Comparison of ENCODE assay signal across 8 cellular contexts in genomic region chr3:171646357-171647133, GRCh38.
DNase-seq lines count a peak whose midpoint lies in the region; ATAC-seq, FAIRE-seq and TF ChIP-seq lines count a peak whose summit lies in the region.

No MANE protein-coding gene starts in this region.

- no peak overlapping the region for H3K27ac Mint-ChIP-seq in CD14-positive monocyte
- no peak overlapping the region for H3K27ac Mint-ChIP-seq in activated naive CD8-positive, alpha-beta T cell treated with anti-CD3 and anti-CD28 coated beads, Interleukin-2, amount 50 U/mL, for 24 hours

- no peaks in the 10 kb centered on the region for H3K27me3 ChIP-seq in upper lobe of right lung

- no peak overlapping the region for H3K4me3 Mint-ChIP-seq in CD14-positive monocyte
- no peak overlapping the region for H3K4me3 Mint-ChIP-seq in activated naive CD8-positive, alpha-beta T cell treated with anti-CD3 and anti-CD28 coated beads, Interleukin-2, amount 50 U/mL, for 24 hours

- H3K4me3 ChIP-seq in kidney (ENCODE audit: low read length in 2 of 2) (no peak overlapping the region), upper lobe of right lung (no peak overlapping the region)

- peaks cover 5 to 14% of the 10 kb centered on the region in 2 donors for H3K4me1 ChIP-seq in kidney (ENCODE audit: control insufficient read depth in 1 of 2, insufficient read depth in 1 of 2, low read depth in 1 of 2, low read length in 2 of 2)
- H3K4me1 ChIP-seq in upper lobe of right lung = no peaks in the 10 kb centered on the region

- H3K9ac ChIP-seq in kidney (ENCODE audit: low read length in 2 of 2) = no peak overlapping the region

- peaks cover 14% of the 10 kb centered on the region for H3K4me1 Mint-ChIP-seq in CD14-positive monocyte
- H3K4me1 Mint-ChIP-seq in activated naive CD8-positive, alpha-beta T cell treated with anti-CD3 and anti-CD28 coated beads, Interleukin-2, amount 50 U/mL, for 24 hours = no peaks in the 10 kb centered on the region

- H3K9me3 Mint-ChIP-seq in CD14-positive monocyte = no peaks in the 10 kb centered on the region
- no peaks in the 10 kb centered on the region for H3K9me3 Mint-ChIP-seq in activated naive CD8-positive, alpha-beta T cell treated with anti-CD3 and anti-CD28 coated beads, Interleukin-2, amount 50 U/mL, for 24 hours

- TF ChIP-seq CTCF in CD14-positive monocyte (IDR thresholded peaks at IDR 0.05) (peak; percentile 64), kidney (IDR thresholded peaks at IDR 0.05; ENCODE audit: borderline replicate concordance, extremely low read depth, insufficient read depth) (peak; percentile 61), upper lobe of right lung (IDR thresholded peaks at IDR 0.05) (peak; percentile 59)

- ATAC-seq in GM21367 (IDR thresholded peaks at IDR 0.05; ENCODE audit: unreplicated experiment) (peak; percentile 55), upper lobe of right lung (peak; percentile 52), HG03097 (IDR thresholded peaks at IDR 0.05; ENCODE audit: low FRiP score, unreplicated experiment) (no peak)
- ATAC-seq in activated naive CD8-positive, alpha-beta T cell treated with anti-CD3 and anti-CD28 coated beads, Interleukin-2, amount 50 U/mL, for 24 hours = no peak

- H3K36me3 ChIP-seq in kidney (ENCODE audit: control insufficient read depth in 1 of 2, insufficient read depth in 2 of 2, low read length in 2 of 2) (peaks cover 0 to 1% of the 10 kb centered on the region in 2 donors), upper lobe of right lung (no peaks in the 10 kb centered on the region)

- peaks cover 38 to 43% of the 10 kb centered on the region in 2 donors for H3K36me3 Mint-ChIP-seq in CD14-positive monocyte
- H3K36me3 Mint-ChIP-seq in activated naive CD8-positive, alpha-beta T cell treated with anti-CD3 and anti-CD28 coated beads, Interleukin-2, amount 50 U/mL, for 24 hours (ENCODE audit: low read depth) = no peaks in the 10 kb centered on the region

- H3K27ac ChIP-seq in kidney (ENCODE audit: low read depth in 2 of 2, low read length in 2 of 2) = no peak overlapping the region
- no peak overlapping the region for H3K27ac ChIP-seq in upper lobe of right lung

- peak; percentile 58 for FAIRE-seq in kidney (lab: Jason Lieb, UNC)

- DNase-seq in CD14-positive monocyte (ENCODE audit: low spot score) = no peak
- DNase-seq in NCI-H446 (lab: John Stamatoyannopoulos, UW) = peak; percentile 47 to 73
- DNase-seq in brain pericyte (ENCODE audit: low read depth, low spot score) = peak; percentile 27
- no peak for DNase-seq in kidney
- no peak for DNase-seq in upper lobe of right lung
- DNase-seq in activated naive CD8-positive, alpha-beta T cell treated with anti-CD3 and anti-CD28 coated beads, Interleukin-2, amount 50 U/mL, for 24 hours = no peak

- no peaks in the 10 kb centered on the region for H3K27me3 Mint-ChIP-seq in CD14-positive monocyte (ENCODE audit: low read depth in 3 of 3)
- peaks cover under 1% of the 10 kb centered on the region for H3K27me3 Mint-ChIP-seq in activated naive CD8-positive, alpha-beta T cell treated with anti-CD3 and anti-CD28 coated beads, Interleukin-2, amount 50 U/mL, for 24 hours

- H3K9me3 ChIP-seq in kidney (ENCODE audit: control insufficient read depth in 1 of 2, low read length in 2 of 2) (no peaks in the 10 kb centered on the region), upper lobe of right lung (no peaks in the 10 kb centered on the region)

- intact Hi-C loops in CD14-positive monocyte (cut with micrococcal nuclease) (loop anchor here in 1 of 2 donors (10.0 kb wide), 1 partner anchor 188 kb away; no protein-coding TSS in a partner anchor), kidney (cut with DNase I) (loop anchor here (10.0 kb wide), 1 partner anchor 698 kb away; no protein-coding TSS in a partner anchor), upper lobe of right lung (cut with DNase I) (no loop called here)

Comparison
In these comparisons a context has a peak if more than half of its experiments do, and no peak if none do; other contexts are left out.
1. DNase-seq: peak in NCI-H446 (2 of 2) and brain pericyte (single experiment); none in CD14-positive monocyte (single experiment), kidney (single experiment), upper lobe of right lung (single experiment) and activated naive CD8-positive, alpha-beta T cell treated with anti-CD3 and anti-CD28 coated beads, Interleukin-2, amount 50 U/mL, for 24 hours (single experiment).
2. ATAC-seq: peak in GM21367 (single experiment) and upper lobe of right lung (single experiment); none in HG03097 (single experiment) and activated naive CD8-positive, alpha-beta T cell treated with anti-CD3 and anti-CD28 coated beads, Interleukin-2, amount 50 U/mL, for 24 hours (single experiment).
3. Peak in every context shown above with its lines, with median percentiles within 50 percentile points of each other: CTCF ChIP-seq.